Comparison of ENCODE assay signal across 8 cellular contexts in the genomic region with DNA sequence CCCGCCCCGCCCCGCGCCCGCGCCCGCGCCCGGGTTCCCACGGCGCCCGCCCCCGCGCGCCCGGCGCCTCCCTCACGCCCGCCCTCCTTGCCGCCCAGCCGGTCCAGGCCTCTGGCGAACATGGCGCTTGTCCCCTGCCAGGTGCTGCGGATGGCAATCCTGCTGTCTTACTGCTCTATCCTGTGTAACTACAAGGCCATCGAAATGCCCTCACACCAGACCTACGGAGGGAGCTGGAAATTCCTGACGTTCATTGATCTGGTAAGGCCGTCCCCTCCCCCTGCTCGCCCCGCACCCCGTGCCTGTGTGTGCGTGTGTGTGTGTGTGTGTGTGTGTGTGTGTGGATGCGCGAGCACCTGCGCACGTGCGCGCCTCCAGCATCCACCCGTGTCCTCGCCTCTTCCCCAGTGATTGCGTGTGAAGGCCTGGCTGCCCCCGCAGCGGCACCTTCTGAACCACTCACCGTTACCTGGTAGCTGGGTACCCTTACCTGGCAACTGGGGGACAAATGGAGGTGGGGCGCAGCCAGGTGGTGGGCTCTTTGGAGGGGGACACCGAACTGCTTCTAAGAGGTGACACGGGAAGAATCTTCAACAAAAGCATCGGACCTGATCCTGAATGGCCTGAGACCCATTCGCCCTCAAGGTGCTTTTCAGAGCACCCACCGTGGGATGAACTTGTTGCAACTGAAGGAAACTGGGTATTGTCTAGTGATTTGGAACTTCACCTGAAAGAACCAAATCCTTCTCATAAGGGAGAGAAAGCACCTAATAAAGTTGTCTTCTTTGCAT. TPM values are rescaled to one million over a fixed set of nuclear protein-coding genes. Genes with fewer than 3 reads are reported as not detected.
DNase-seq lines count a peak whose midpoint lies in the region; ATAC-seq and TF ChIP-seq lines count a peak whose summit lies in the region.

TSS of gene AIG1 (plus strand) at position 84 of the 791 bp plus-strand sequence. CDS start at position 121, 37 bp downstream.

- peaks cover 45% of the 10 kb centered on the region for H3K4me1 Mint-ChIP-seq in nephron progenitor cell
- H3K4me1 Mint-ChIP-seq in stimulated activated naive CD8-positive, alpha-beta T cell treated with anti-CD3 and anti-CD28 coated beads, Interleukin-15, Interleukin-2, amounts not matched to agents 100 ng/mL and 50 ng/mL, for 24 hours (ENCODE audit: low read depth) = peaks cover 28% of the 10 kb centered on the region

- peak within 1 kb of the TSS; percentile 86 for H3K27ac Mint-ChIP-seq in nephron progenitor cell
- peak within 1 kb of the TSS; percentile 95 for H3K27ac Mint-ChIP-seq in stimulated activated naive CD8-positive, alpha-beta T cell treated with anti-CD3 and anti-CD28 coated beads, Interleukin-15, Interleukin-2, amounts not matched to agents 100 ng/mL and 50 ng/mL, for 24 hours

- H3K27me3 Mint-ChIP-seq in nephron progenitor cell (ENCODE audit: low read depth, poor library complexity) = no peaks in the 10 kb centered on the region
- no peaks in the 10 kb centered on the region for H3K27me3 Mint-ChIP-seq in stimulated activated naive CD8-positive, alpha-beta T cell treated with anti-CD3 and anti-CD28 coated beads, Interleukin-15, Interleukin-2, amounts not matched to agents 100 ng/mL and 50 ng/mL, for 24 hours

- H3K36me3 Mint-ChIP-seq in nephron progenitor cell (ENCODE audit: low read depth) = peaks cover 13% of the 10 kb centered on the region
- no peaks in the 10 kb centered on the region for H3K36me3 Mint-ChIP-seq in stimulated activated naive CD8-positive, alpha-beta T cell treated with anti-CD3 and anti-CD28 coated beads, Interleukin-15, Interleukin-2, amounts not matched to agents 100 ng/mL and 50 ng/mL, for 24 hours (ENCODE audit: low read depth)

- DNase-seq in DMS 273 (lab: John Stamatoyannopoulos, UW; ENCODE audit: unreplicated experiment) = peak; percentile 92
- no peak for DNase-seq in DMS 273 treated with DMSO at 0.1 percent for 48 hours (lab: John Stamatoyannopoulos, UW)
- peak; percentile 87 for DNase-seq in NCI-H2227 (lab: John Stamatoyannopoulos, UW; ENCODE audit: unreplicated experiment)
- DNase-seq in activated T-cell treated with anti-CD3 and anti-CD28 coated beads, Interleukin-2, amount 50 U/mL, for 1 hour = peak; percentile 76
- DNase-seq in nephron progenitor cell = no peak

- no peak for TF ChIP-seq CTCF in nephron progenitor cell (IDR thresholded peaks at IDR 0.05)

- H3K9me3 Mint-ChIP-seq in nephron progenitor cell = peaks cover 2% of the 10 kb centered on the region
- no peaks in the 10 kb centered on the region for H3K9me3 Mint-ChIP-seq in stimulated activated naive CD8-positive, alpha-beta T cell treated with anti-CD3 and anti-CD28 coated beads, Interleukin-15, Interleukin-2, amounts not matched to agents 100 ng/mL and 50 ng/mL, for 24 hours

- ATAC-seq in HG02884 (IDR thresholded peaks at IDR 0.05; ENCODE audit: unreplicated experiment) (peak; percentile 55), esophagus mucosa (peak; percentile 74)

- H3K4me3 Mint-ChIP-seq in nephron progenitor cell = peak within 1 kb of the TSS; percentile 92
- H3K4me3 Mint-ChIP-seq in stimulated activated naive CD8-positive, alpha-beta T cell treated with anti-CD3 and anti-CD28 coated beads, Interleukin-15, Interleukin-2, amounts not matched to agents 100 ng/mL and 50 ng/mL, for 24 hours = peak within 1 kb of the TSS; percentile 92

RNA-seq across cellular contexts. Expression of gene AIG1, which starts in this region (rescaled TPM):
- total RNA-seq in esophagus mucosa = 24.9 TPM

Comparison
In these comparisons a context has a peak if more than half of its experiments do, and no peak if none do; other contexts are left out.
1. DNase-seq: peak in DMS 273 (single experiment), NCI-H2227 (single experiment) and activated T-cell treated with anti-CD3 and anti-CD28 coated beads, Interleukin-2, amount 50 U/mL, for 1 hour (single experiment); none in DMS 273 treated with DMSO at 0.1 percent for 48 hours (single experiment) and nephron progenitor cell (single experiment).